Comparison of ENCODE assay signal across 8 cellular contexts in genomic region chr4:44725166-44725565, GRCh38. TPM values are rescaled to one million over a fixed set of nuclear protein-coding genes. Genes with fewer than 3 reads are reported as not detected.
DNase-seq lines count a peak whose midpoint lies in the region; ATAC-seq, FAIRE-seq and TF ChIP-seq lines count a peak whose summit lies in the region.

No MANE protein-coding gene starts in this region.

- no peaks in the 10 kb centered on the region; the same call in 1 of the 2 replicates for H3K9me2 ChIP-seq in HCT116 (ENCODE audit: insufficient read depth)

- H3K9me3 ChIP-seq in A549: no peaks in the 10 kb centered on the region
- no peaks in the 10 kb centered on the region for H3K9me3 ChIP-seq in HCT116 (ENCODE audit: control insufficient read depth in 1 of 2, insufficient read depth in 1 of 2, low read depth in 1 of 2, low read length in 2 of 2)
- no peaks in the 10 kb centered on the region for H3K9me3 ChIP-seq in lower lobe of right lung

- H2AFZ ChIP-seq in HCT116 (ENCODE audit: low read depth, low read length, poor library complexity, severe bottlenecking): no peak overlapping the region

- TF ChIP-seq EP300 in A549 (IDR thresholded peaks at IDR 0.05): no peak

- no peaks in the 10 kb centered on the region for H4K20me1 ChIP-seq in HCT116 (ENCODE audit: insufficient read depth)

- no peak for FAIRE-seq in A549 (lab: Jason Lieb, UNC)

- POLR2A ChIA-PET in A549 (lab: Yijun Ruan, JAX) (interaction anchor here (2.3 kb wide), 1 partner anchor 47 kb away, joined by 16 read pairs; the partner anchor contains the start of gene GUF1), HCT116 (lab: Charles Lee) (no interaction called here)

- H3K79me2 ChIP-seq in HCT116 (ENCODE audit: insufficient read depth, low read length): peaks cover 60% of the 10 kb centered on the region

- DNase-seq in A549 (ENCODE audit: low read depth in 1 of 2, low spot score in 1 of 2): no peak
- no peak for DNase-seq in HCT116 (ENCODE audit: low read depth, low spot score)
- no peak for DNase-seq in activated naive CD8-positive, alpha-beta T cell treated with anti-CD3 and anti-CD28 coated beads, Interleukin-2, amount 50 U/mL, for 24 hours
- DNase-seq in lower lobe of right lung: no peak
- no peak for DNase-seq in T-helper 9 cell
- no peak for DNase-seq in retina
- no peak for DNase-seq in activated CD4-positive, alpha-beta T cell treated with anti-CD3 and anti-CD28 coated beads for 4 hours

- 0 out of 3 replicates have a peak, but pooled peaks cover 6% of the 10 kb centered on the region for H3K4me1 ChIP-seq in A549
- H3K4me1 ChIP-seq in HCT116 (ENCODE audit: control insufficient read depth in 1 of 2, insufficient read depth in 2 of 2, low read length in 2 of 2): peaks cover 0 to 15% of the 10 kb centered on the region in 2 experiments; a peak in 3 of 4 replicates
- peaks cover 24% of the 10 kb centered on the region for H3K4me1 ChIP-seq in lower lobe of right lung

- peaks cover 51% of the 10 kb centered on the region for H3K4me1 Mint-ChIP-seq in activated naive CD8-positive, alpha-beta T cell treated with anti-CD3 and anti-CD28 coated beads, Interleukin-2, amount 50 U/mL, for 24 hours

- H3K9me3 Mint-ChIP-seq in activated naive CD8-positive, alpha-beta T cell treated with anti-CD3 and anti-CD28 coated beads, Interleukin-2, amount 50 U/mL, for 24 hours: no peaks in the 10 kb centered on the region

- ATAC-seq in A549 (no peak), HCT116 (no peak), lower lobe of right lung (no peak), HG03378 (IDR thresholded peaks at IDR 0.05; ENCODE audit: unreplicated experiment) (no peak)
- no peak for ATAC-seq in activated naive CD8-positive, alpha-beta T cell treated with anti-CD3 and anti-CD28 coated beads, Interleukin-2, amount 50 U/mL, for 24 hours

- peak overlapping the region; percentile 77 for H3K9ac ChIP-seq in HCT116 (ENCODE audit: low read length)

- H3K27me3 Mint-ChIP-seq in activated naive CD8-positive, alpha-beta T cell treated with anti-CD3 and anti-CD28 coated beads, Interleukin-2, amount 50 U/mL, for 24 hours: no peaks in the 10 kb centered on the region

- H3K36me3 Mint-ChIP-seq in activated naive CD8-positive, alpha-beta T cell treated with anti-CD3 and anti-CD28 coated beads, Interleukin-2, amount 50 U/mL, for 24 hours (ENCODE audit: low read depth): peaks cover 7% of the 10 kb centered on the region

- H3K4me3 ChIP-seq in A549 (peak overlapping the region; percentile 79), HCT116 (replicated peaks in 1 of 2; ENCODE audit: low read depth in 1 of 2, low read length in 2 of 2) (peak overlapping the region; percentile 80 to 87), lower lobe of right lung (peak overlapping the region; percentile 84)

- H3K27ac ChIP-seq in A549 (peak overlapping the region; percentile 80 to 94; a peak in 2 of 6 replicates), HCT116 (ENCODE audit: low read depth, low read length) (no peak overlapping the region), lower lobe of right lung (no peak overlapping the region)

- RAD21 ChIA-PET in HCT116 (lab: Charles Lee; ENCODE audit: low non-redundant PET in 1 of 2, low total read pairs in 2 of 2, uncharacterized antibody in 2 of 2, unreplicated experiment in 2 of 2): no interaction called here

- CTCF ChIA-PET in A549 (lab: Yijun Ruan, JAX) (no interaction called here), HCT116 (lab: Charles Lee) (no interaction called here)

- TF ChIP-seq CTCF in A549 (IDR thresholded peaks at IDR 0.05) (no peak), HCT116 (IDR thresholded peaks at IDR 0.05 in 2 of 3, conservative IDR thresholded peaks at IDR 0.05 in 1 of 3; ENCODE audit: borderline replicate concordance in 1 of 3, insufficient read depth in 1 of 3, low read depth in 2 of 3, low read length in 2 of 3) (no peak), lower lobe of right lung (IDR thresholded peaks at IDR 0.05) (no peak)

- intact Hi-C loops in HCT116 (cut with micrococcal nuclease): no loop called here
- intact Hi-C loops in lower lobe of right lung (cut with DNase I): no loop called here

- H3K4me3 Mint-ChIP-seq in activated naive CD8-positive, alpha-beta T cell treated with anti-CD3 and anti-CD28 coated beads, Interleukin-2, amount 50 U/mL, for 24 hours: peak overlapping the region; percentile 91

- no peaks in the 10 kb centered on the region for H3K27me3 ChIP-seq in HCT116 (ENCODE audit: insufficient read depth, low read length)
- H3K27me3 ChIP-seq in lower lobe of right lung (ENCODE audit: low read depth): no peaks in the 10 kb centered on the region

- H3K36me3 ChIP-seq in HCT116 (ENCODE audit: control insufficient read depth in 1 of 2, insufficient read depth in 2 of 2, low read length in 2 of 2): no peaks in the 10 kb centered on the region
- no peaks in the 10 kb centered on the region for H3K36me3 ChIP-seq in lower lobe of right lung

- no TSS peak for BruUV-seq in HCT116 (replicated peaks; lab: Mats Ljungman, UMichigan)

- 42% methylated on average over 6 of the region's 6 CpGs for WGBS in A549 (ENCODE audit: missing lambda C conversion rate)

- TF ChIP-seq RAD21 in A549 (conservative IDR thresholded peaks at IDR 0.05 in 1 of 2, IDR thresholded peaks at IDR 0.05 in 1 of 2): no peak
- TF ChIP-seq RAD21 in HCT116 (IDR thresholded peaks at IDR 0.05; ENCODE audit: low read depth): no peak

- TF ChIP-seq POLR2A in A549 (IDR thresholded peaks at IDR 0.05; ENCODE audit: low read length): no peak
- TF ChIP-seq POLR2A in HCT116 (IDR thresholded peaks at IDR 0.05; ENCODE audit: borderline replicate concordance, extremely low read depth, insufficient read depth, insufficient read length): no peak

- H3K4me2 ChIP-seq in A549 (peak overlapping the region; percentile 82), HCT116 (ENCODE audit: low read length) (peak overlapping the region; percentile 76)

- peak overlapping the region; percentile 90 for H3K27ac Mint-ChIP-seq in activated naive CD8-positive, alpha-beta T cell treated with anti-CD3 and anti-CD28 coated beads, Interleukin-2, amount 50 U/mL, for 24 hours

TF ChIP-seq in A549, 52 proteins besides CTCF, POLR2A, EP300 and RAD21 (continues in another document):
- TF ChIP-seq FOSB (CRISPR knock-in tag; IDR thresholded peaks at IDR 0.05): no peak
- no peak for TF ChIP-seq MYC (IDR thresholded peaks at IDR 0.05; ENCODE audit: borderline replicate concordance, low read length)
- no peak for TF ChIP-seq RARB (CRISPR knock-in tag; IDR thresholded peaks at IDR 0.05)
- no peak for TF ChIP-seq KDM1A (IDR thresholded peaks at IDR 0.05; ENCODE audit: low read depth)
- TF ChIP-seq EHF (CRISPR knock-in tag; IDR thresholded peaks at IDR 0.05): no peak
- no peak for TF ChIP-seq HMGXB4 (CRISPR knock-in tag; IDR thresholded peaks at IDR 0.05; ENCODE audit: borderline replicate concordance)

TF ChIP-seq in HCT116, 20 proteins besides CTCF, POLR2A, EP300 and RAD21:
- no peak for TF ChIP-seq ZNF274 (IDR thresholded peaks at IDR 0.05; ENCODE audit: low read depth, low read length)
- TF ChIP-seq EZH2phosphoT487 (IDR thresholded peaks at IDR 0.05; ENCODE audit: borderline replicate concordance): no peak
- TF ChIP-seq EZH2 (IDR thresholded peaks at IDR 0.05): no peak
- TF ChIP-seq POLR2AphosphoS5 (IDR thresholded peaks at IDR 0.05; ENCODE audit: low read depth, low read length): no peak
- TF ChIP-seq SIN3A (IDR thresholded peaks at IDR 0.05; ENCODE audit: low read depth): no peak
- no peak for TF ChIP-seq FOSL1 (IDR thresholded peaks at IDR 0.05; ENCODE audit: low read depth)
- TF ChIP-seq CEBPB (IDR thresholded peaks at IDR 0.05; ENCODE audit: low read depth): no peak
- TF ChIP-seq SP1 (IDR thresholded peaks at IDR 0.05; ENCODE audit: low read depth): no peak
- TF ChIP-seq JUND (IDR thresholded peaks at IDR 0.05): no peak
- no peak for TF ChIP-seq MAX (IDR thresholded peaks at IDR 0.05)
- no peak for TF ChIP-seq ATF3 (IDR thresholded peaks at IDR 0.05)
- TF ChIP-seq SRF (IDR thresholded peaks at IDR 0.05; ENCODE audit: low read depth): no peak
TF ChIP-seq in HCT116: peak in this region for 0.

RNA-seq across cellular contexts. Expression of gene GNPDA2, which starts 1.2 kb away (rescaled TPM):
- polyA plus RNA-seq in A549 (2011; rRNA removed) (15.9 and 19.7 TPM in 2 replicates), A549 (2017; fragmentation: RNase III; extraction: RNeasy Plus Mini Kit Qiagen cat#74134 plus additional on column Dnase treatment) (11.2 to 12.4 TPM (median 12.2 TPM) in 3 replicates)
- 3.5 and 4.5 TPM in 2 replicates for polyA plus RNA-seq in A549 (2012; cell fraction: cytosol; rRNA removed)
- polyA plus RNA-seq in A549 (2012; cell fraction: nucleus; rRNA removed): 1.6 and 2.8 TPM in 2 replicates
- 6.3 and 7.0 TPM in 2 replicates for polyA minus RNA-seq in A549 (2011; rRNA and poly(A)+ RNA removed)
- total RNA-seq in HCT116 (2021; ENCODE audit: unreplicated experiment) (15.8 TPM), lower lobe of right lung (12.7 TPM)
- 7.9 and 8.1 TPM in 2 replicates for polyA plus RNA-seq in HCT116 (2012)

RNA-seq across cellular contexts. Expression of gene GUF1, which starts 46.9 kb away (rescaled TPM):
- polyA plus RNA-seq in A549 (2011; rRNA removed) (15.5 and 23.5 TPM in 2 replicates), A549 (2017; fragmentation: RNase III; extraction: RNeasy Plus Mini Kit Qiagen cat#74134 plus additional on column Dnase treatment) (9.9 to 11.2 TPM (median 10.7 TPM) in 3 replicates)
- polyA plus RNA-seq in A549 (2012; cell fraction: cytosol; rRNA removed): 4.5 and 5.0 TPM in 2 replicates
- polyA plus RNA-seq in A549 (2012; cell fraction: nucleus; rRNA removed): 3.8 and 5.6 TPM in 2 replicates
- polyA minus RNA-seq in A549 (2011; rRNA and poly(A)+ RNA removed): 9.0 and 11.0 TPM in 2 replicates
- total RNA-seq in HCT116 (2021; ENCODE audit: unreplicated experiment) (30.5 TPM), lower lobe of right lung (18.4 TPM)
- 7.4 and 11.4 TPM in 2 replicates for polyA plus RNA-seq in HCT116 (2012)

Comparison
In these comparisons a context has a peak if more than half of its experiments do, and no peak if none do; other contexts are left out.
1. H3K27ac ChIP-seq: peak in A549 (2 of 2); none in HCT116 (single experiment) and lower lobe of right lung (single experiment).
2. Peak in every context shown above with its lines, with median percentiles within 50 percentile points of each other: H3K4me3 ChIP-seq.